1 cellular context compared by ENCODE assay signal in the genomic region with DNA sequence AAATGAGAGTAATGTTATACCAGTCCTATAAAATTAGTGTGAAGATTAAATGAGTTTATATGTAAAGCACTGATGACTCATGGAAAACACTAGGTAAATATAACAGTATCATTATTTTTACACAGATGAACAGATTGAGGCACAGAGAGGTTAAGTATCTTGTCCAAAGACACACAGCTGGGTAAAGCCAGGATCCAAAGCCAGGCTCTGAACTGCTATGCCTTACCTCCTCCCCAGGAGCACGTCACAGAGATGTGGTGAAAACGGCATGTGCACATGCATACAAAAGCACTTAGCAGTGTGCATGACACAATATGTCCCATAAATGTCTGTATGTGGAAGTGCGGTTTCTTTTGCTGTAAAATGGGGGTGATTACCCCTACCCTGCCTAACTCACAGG.
A peak's percentile ranks its signal among the peaks of the same experiment; 100 is the strongest.
TF ChIP-seq lines count a peak whose summit lies in the region.

No MANE protein-coding gene starts in this region.

TF ChIP-seq in K562, 482 proteins besides CTCF, POLR2A, EP300 and RAD21 (continued from another document):
- no peak for TF ChIP-seq E2F8 (IDR thresholded peaks at IDR 0.05; ENCODE audit: low read depth, partially characterized antibody)
- TF ChIP-seq ZNF133 (CRISPR knock-in tag; IDR thresholded peaks at IDR 0.05) = no peak
- TF ChIP-seq ESRRB (CRISPR knock-in tag; IDR thresholded peaks at IDR 0.05; ENCODE audit: borderline replicate concordance) = no peak
- peak; percentile 79 for TF ChIP-seq ZFP36 (IDR thresholded peaks at IDR 0.05; ENCODE audit: low read depth, low read length, partially characterized antibody)
- TF ChIP-seq ZNF655 (CRISPR knock-in tag; IDR thresholded peaks at IDR 0.05) = no peak
- no peak for TF ChIP-seq PHF21A (IDR thresholded peaks at IDR 0.05; ENCODE audit: borderline replicate concordance, low read depth)
- no peak for TF ChIP-seq SIX5 (IDR thresholded peaks at IDR 0.05; ENCODE audit: borderline replicate concordance in 1 of 2, insufficient read depth in 1 of 2, low read depth in 1 of 2, low read length in 2 of 2)
- TF ChIP-seq TAF1 (IDR thresholded peaks at IDR 0.05; ENCODE audit: control insufficient read depth, extremely low read depth, insufficient read depth, low read length, severe bottlenecking) = no peak
- TF ChIP-seq EGR1 (conservative IDR thresholded peaks at IDR 0.05) = no peak
- TF ChIP-seq TAF7 (tag; IDR thresholded peaks at IDR 0.05) = no peak
- TF ChIP-seq TCF15 (CRISPR knock-in tag; IDR thresholded peaks at IDR 0.05) = no peak
- no peak for TF ChIP-seq FOXK1 (CRISPR knock-in tag; IDR thresholded peaks at IDR 0.05; ENCODE audit: borderline replicate concordance)
- TF ChIP-seq MTF1 (CRISPR knock-in tag; IDR thresholded peaks at IDR 0.05; ENCODE audit: borderline replicate concordance) = no peak
- no peak for TF ChIP-seq NR1H2 (CRISPR knock-in tag; IDR thresholded peaks at IDR 0.05)
- peak; percentile 69 for TF ChIP-seq BCOR (IDR thresholded peaks at IDR 0.05)
- TF ChIP-seq KDM5B (IDR thresholded peaks at IDR 0.05; ENCODE audit: insufficient replicate concordance, low read depth, low read length) = no peak
- no peak for TF ChIP-seq KDM2B (CRISPR knock-in tag; IDR thresholded peaks at IDR 0.05)
- TF ChIP-seq ADNP (tag; IDR thresholded peaks at IDR 0.05) = 0 out of 2 replicates have a peak, but pooled peaks have one; percentile 25
- TF ChIP-seq RBM25 (IDR thresholded peaks at IDR 0.05; ENCODE audit: low read depth, low read length, severe bottlenecking) = peak; percentile 87
- no peak for TF ChIP-seq SAP30 (IDR thresholded peaks at IDR 0.05; ENCODE audit: borderline replicate concordance, insufficient read depth, low read depth, low read length, poor library complexity, severe bottlenecking)
- TF ChIP-seq ERF (CRISPR knock-in tag; IDR thresholded peaks at IDR 0.05) = no peak
- TF ChIP-seq TSC22D4 (tag; IDR thresholded peaks at IDR 0.05) = no peak
- TF ChIP-seq ZNF324 (CRISPR knock-in tag; IDR thresholded peaks at IDR 0.05) = no peak
- no peak for TF ChIP-seq NR2C1 (IDR thresholded peaks at IDR 0.05)
- no peak for TF ChIP-seq NR2C1 (tag; IDR thresholded peaks at IDR 0.05)
- TF ChIP-seq KDM1A (IDR thresholded peaks at IDR 0.05) = 0 out of 4 replicates have a peak, but pooled peaks have one; percentile 30 to 41
- no peak for TF ChIP-seq ZNF696 (CRISPR knock-in tag; conservative IDR thresholded peaks at IDR 0.05)
- TF ChIP-seq HDAC3 (IDR thresholded peaks at IDR 0.05; ENCODE audit: borderline replicate concordance, partially characterized antibody) = no peak
- no peak for TF ChIP-seq ARHGAP35 (IDR thresholded peaks at IDR 0.05; ENCODE audit: partially characterized antibody)
- no peak for TF ChIP-seq RFX1 (IDR thresholded peaks at IDR 0.05)
- TF ChIP-seq CSDE1 (IDR thresholded peaks at IDR 0.05) = no peak
- TF ChIP-seq PURB (CRISPR knock-in tag; IDR thresholded peaks at IDR 0.05; ENCODE audit: low read depth) = no peak
- no peak for TF ChIP-seq SIN3B (IDR thresholded peaks at IDR 0.05; ENCODE audit: low read depth)
